Comparison of ENCODE assay signal across 8 cellular contexts in the genomic region with DNA sequence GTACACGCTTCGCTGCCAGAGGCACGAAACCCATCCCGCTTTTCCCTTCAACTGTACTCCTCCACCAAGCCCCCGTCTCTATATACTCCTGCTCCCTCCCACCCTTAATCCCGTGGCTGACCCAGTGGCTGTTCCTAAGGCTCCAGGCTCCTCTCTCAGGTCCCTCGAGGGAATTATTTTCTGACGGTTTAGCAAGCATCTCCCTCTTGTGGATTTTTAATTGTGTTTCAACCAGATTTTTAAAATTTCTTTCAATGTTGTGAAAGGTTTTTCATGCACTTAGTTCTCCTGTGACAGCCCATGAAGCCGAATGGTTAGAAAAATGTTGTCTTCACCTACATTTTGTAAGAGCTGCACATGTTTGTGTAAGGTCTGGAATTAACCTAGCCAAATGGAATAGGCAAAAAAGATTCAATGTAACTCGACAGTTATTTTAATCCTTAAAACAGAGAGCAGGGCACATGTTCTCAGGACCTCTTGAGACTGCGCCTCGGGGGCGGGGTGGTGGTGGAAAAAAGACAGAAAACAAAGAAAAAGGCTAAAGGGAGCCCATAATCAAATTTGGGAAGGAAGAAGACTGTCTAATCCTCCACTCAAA. TPM values are rescaled to one million over a fixed set of nuclear protein-coding genes. Genes with fewer than 3 reads are reported as not detected.
A peak's percentile ranks its signal among the peaks of the same experiment; 100 is the strongest.
DNase-seq lines count a peak whose midpoint lies in the region; ATAC-seq and TF ChIP-seq lines count a peak whose summit lies in the region.

No MANE protein-coding gene starts in this region.

- TF ChIP-seq POLR2A in thyroid gland (IDR thresholded peaks at IDR 0.05) = no peak

- H3K4me3 Mint-ChIP-seq in Caco-2 (ENCODE audit: unreplicated experiment) = peak overlapping the region; percentile 82

- H3K9me3 ChIP-seq in Caco-2 (no peaks in the 10 kb centered on the region), liver (ENCODE audit: control insufficient read depth in 4 of 4, low read length in 3 of 4) (no peaks in the 10 kb centered on the region), thyroid gland (no peaks in the 10 kb centered on the region)

- peak overlapping the region; percentile 65 to 74 for H3K9ac ChIP-seq in liver (ENCODE audit: low read depth in 1 of 2, low read length in 2 of 2)

- H3K4me1 ChIP-seq in Caco-2 (0 out of 2 replicates have a peak, but pooled peaks cover 5% of the 10 kb centered on the region), liver (ENCODE audit: control insufficient read depth in 4 of 4, insufficient read depth in 4 of 4, low read length in 3 of 4) (peaks cover 0 to 16% (median 13%) of the 10 kb centered on the region in 4 donors), thyroid gland (peaks cover 0 to 11% of the 10 kb centered on the region in 2 donors)

- POLR2A ChIA-PET in Caco-2 (lab: Charles Lee) = interaction anchor here (1.0 kb wide), 1 partner anchor 31 kb away, joined by 4 read pairs; the partner anchor contains the start of gene TRIP4

- no TSS peak for BruUV-seq in Caco-2 (replicated peaks; lab: Mats Ljungman, UMichigan)

- DNase-seq in Caco-2 = no peak
- peak; percentile 80 for DNase-seq in HCEC 1CT
- peak; percentile 82 for DNase-seq in NCI-H748 (lab: John Stamatoyannopoulos, UW; ENCODE audit: unreplicated experiment)
- peak; percentile 96 for DNase-seq in cardiac fibroblast (ENCODE audit: low read depth in 2 of 2)
- DNase-seq in thyroid gland = no peak

- no peaks in the 10 kb centered on the region for H3K36me3 ChIP-seq in Caco-2 (ENCODE audit: control insufficient read depth, insufficient read depth, low read length)
- H3K36me3 ChIP-seq in liver (ENCODE audit: control insufficient read depth in 4 of 4, insufficient read depth in 3 of 4, low read depth in 1 of 4, low read length in 3 of 4) = no peaks in the 10 kb centered on the region
- H3K36me3 ChIP-seq in thyroid gland = no peaks in the 10 kb centered on the region

- H3K27ac ChIP-seq in liver (ENCODE audit: low read depth in 1 of 2, low read length in 2 of 2) (peak overlapping the region; percentile 34 to 56), thyroid gland (peak overlapping the region in 2 of 3 donors; percentile 2 to 65)

- H3K27me3 ChIP-seq in Caco-2 (replicated peaks; ENCODE audit: control insufficient read depth, insufficient read depth, low read length) (no peaks in the 10 kb centered on the region), liver (ENCODE audit: control insufficient read depth in 4 of 4, insufficient read depth in 4 of 4, low read length in 3 of 4) (no peaks in the 10 kb centered on the region), thyroid gland (no peaks in the 10 kb centered on the region)

- H3K27ac Mint-ChIP-seq in Caco-2 (ENCODE audit: unreplicated experiment) = peak overlapping the region; percentile 87

- TF ChIP-seq CTCF in Caco-2 (IDR thresholded peaks at IDR 0.05; ENCODE audit: insufficient read depth in 1 of 2, low read depth in 1 of 2, low read length in 1 of 2, severe bottlenecking in 1 of 2, unreplicated experiment in 1 of 2) (peak in 1 of 2 experiments; percentile 28), cardiac fibroblast (IDR thresholded peaks at IDR 0.05; ENCODE audit: low read depth, low read length) (peak; percentile 26), liver (IDR thresholded peaks at IDR 0.05; ENCODE audit: low read depth, low read length, missing input control) (peak; percentile 42), thyroid gland (IDR thresholded peaks at IDR 0.05) (peak; percentile 23 to 68 (median 41))

- no peaks in the 10 kb centered on the region for H3K9me3 Mint-ChIP-seq in Caco-2 (ENCODE audit: unreplicated experiment)

- peaks cover 15% of the 10 kb centered on the region for H3K36me3 Mint-ChIP-seq in Caco-2 (ENCODE audit: insufficient read depth, unreplicated experiment)

- WGBS in liver = 17% methylated on average over 13 of the region's 13 CpGs
- WGBS in thyroid gland, 2 donors = 9 to 11% methylated on average over 13 of the region's 13 CpGs

- TF ChIP-seq RAD21 in liver (IDR thresholded peaks at IDR 0.05) = peak; percentile 90 to 94

- peaks cover 16% of the 10 kb centered on the region for H3K4me1 Mint-ChIP-seq in Caco-2 (ENCODE audit: low read depth, unreplicated experiment)

- intact Hi-C loops in Caco-2 (cut with micrococcal nuclease; ENCODE audit: unreplicated experiment) (loop anchor here (1.0 kb wide), 3 partner anchors 31 to 158 kb away; partner anchors contain the start of gene TRIP4), thyroid gland (cut with DNase I) (loop anchor here (5.0 kb wide), 1 partner anchor 144 kb away; no protein-coding TSS in a partner anchor)

- CTCF ChIA-PET in Caco-2 (lab: Charles Lee) = interaction anchor here (0.6 to 0.8 kb wide), 3 partner anchors 31 to 193 kb away, joined by 3 to 5 read pairs (median 4); partner anchors contain the start of gene PPIB

- no peaks in the 10 kb centered on the region for H3K27me3 Mint-ChIP-seq in Caco-2 (ENCODE audit: insufficient read depth, unreplicated experiment)

- ATAC-seq in HG03135 (IDR thresholded peaks at IDR 0.05; ENCODE audit: unreplicated experiment) (no peak), GM18909 (IDR thresholded peaks at IDR 0.05; ENCODE audit: poor library complexity, unreplicated experiment) (no peak)

- H3K4me3 ChIP-seq in Caco-2 (ENCODE audit: low read depth, low read length) (peak overlapping the region; percentile 92), cardiac fibroblast (replicated peaks in 1 of 2; ENCODE audit: low read depth in 2 of 2, low read length in 2 of 2) (peak overlapping the region; percentile 84 to 91), liver (ENCODE audit: low read depth in 1 of 3, low read length in 3 of 3) (peak overlapping the region; percentile 89 to 99 (median 89)), thyroid gland (replicated peaks in 1 of 3) (peak overlapping the region in 2 of 3 donors; percentile 71 to 97)

TF ChIP-seq in liver, 16 proteins besides CTCF, POLR2A, EP300 and RAD21 (continues in another document):
- TF ChIP-seq, protein P1, sequence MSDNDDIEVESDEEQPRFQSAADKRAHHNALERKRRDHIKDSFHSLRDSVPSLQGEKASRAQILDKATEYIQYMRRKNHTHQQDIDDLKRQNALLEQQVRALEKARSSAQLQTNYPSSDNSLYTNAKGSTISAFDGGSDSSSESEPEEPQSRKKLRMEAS (IDR thresholded peaks at IDR 0.05) = peak; percentile 66
- TF ChIP-seq EGR1 (IDR thresholded peaks at IDR 0.05; ENCODE audit: low read depth in 2 of 2) = peak in 1 of 2 donors; percentile 16
- TF ChIP-seq JUND (IDR thresholded peaks at IDR 0.05) = no peak
- no peak for TF ChIP-seq YY1 (IDR thresholded peaks at IDR 0.05)
- TF ChIP-seq ZBTB33 (IDR thresholded peaks at IDR 0.05) = no peak
- TF ChIP-seq HNF4G (IDR thresholded peaks at IDR 0.05) = no peak
- TF ChIP-seq TAF1 (conservative IDR thresholded peaks at IDR 0.05) = no peak
- TF ChIP-seq FOXA2 (IDR thresholded peaks at IDR 0.05) = peak; percentile 7
- TF ChIP-seq, protein P2, sequence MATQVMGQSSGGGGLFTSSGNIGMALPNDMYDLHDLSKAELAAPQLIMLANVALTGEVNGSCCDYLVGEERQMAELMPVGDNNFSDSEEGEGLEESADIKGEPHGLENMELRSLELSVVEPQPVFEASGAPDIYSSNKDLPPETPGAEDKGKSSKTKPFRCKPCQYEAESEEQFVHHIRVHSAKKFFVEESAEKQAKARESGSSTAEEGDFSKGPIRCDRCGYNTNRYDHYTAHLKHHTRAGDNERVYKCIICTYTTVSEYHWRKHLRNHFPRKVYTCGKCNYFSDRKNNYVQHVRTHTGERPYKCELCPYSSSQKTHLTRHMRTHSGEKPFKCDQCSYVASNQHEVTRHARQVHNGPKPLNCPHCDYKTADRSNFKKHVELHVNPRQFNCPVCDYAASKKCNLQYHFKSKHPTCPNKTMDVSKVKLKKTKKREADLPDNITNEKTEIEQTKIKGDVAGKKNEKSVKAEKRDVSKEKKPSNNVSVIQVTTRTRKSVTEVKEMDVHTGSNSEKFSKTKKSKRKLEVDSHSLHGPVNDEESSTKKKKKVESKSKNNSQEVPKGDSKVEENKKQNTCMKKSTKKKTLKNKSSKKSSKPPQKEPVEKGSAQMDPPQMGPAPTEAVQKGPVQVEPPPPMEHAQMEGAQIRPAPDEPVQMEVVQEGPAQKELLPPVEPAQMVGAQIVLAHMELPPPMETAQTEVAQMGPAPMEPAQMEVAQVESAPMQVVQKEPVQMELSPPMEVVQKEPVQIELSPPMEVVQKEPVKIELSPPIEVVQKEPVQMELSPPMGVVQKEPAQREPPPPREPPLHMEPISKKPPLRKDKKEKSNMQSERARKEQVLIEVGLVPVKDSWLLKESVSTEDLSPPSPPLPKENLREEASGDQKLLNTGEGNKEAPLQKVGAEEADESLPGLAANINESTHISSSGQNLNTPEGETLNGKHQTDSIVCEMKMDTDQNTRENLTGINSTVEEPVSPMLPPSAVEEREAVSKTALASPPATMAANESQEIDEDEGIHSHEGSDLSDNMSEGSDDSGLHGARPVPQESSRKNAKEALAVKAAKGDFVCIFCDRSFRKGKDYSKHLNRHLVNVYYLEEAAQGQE (IDR thresholded peaks at IDR 0.05) = no peak
- no peak for TF ChIP-seq NR2F2 (IDR thresholded peaks at IDR 0.05)

RNA-seq across cellular contexts. Expression of gene CSNK1G1, which starts 0.6 kb away (rescaled TPM):
- total RNA-seq in Caco-2 (2022) (11.5 and 17.5 TPM in 2 replicates), liver (1 to 10 TPM; 8.4 to 9.1 TPM), thyroid gland (10 to 100 TPM; 19.1 to 50.0 (median 21.3) TPM)
- polyA plus RNA-seq in liver = 1 to 10 TPM; 1.7 to 3.2 TPM

RNA-seq across cellular contexts. Expression of gene PCLAF, which starts 24.7 kb away (rescaled TPM):
- total RNA-seq in Caco-2 (2022) = 93.7 and 96.9 TPM in 2 replicates
- total RNA-seq in liver = 10 to 100 TPM in 1 of 2 donors, 1 to 10 TPM in 1; 1.4 to 72.2 TPM
- polyA plus RNA-seq in liver = 1 to 10 TPM; 3.0 to 3.7 TPM
- 1 to 10 TPM in 3 of 4 donors, not detected in 1; 3.4 to 8.7 (median 3.5) TPM for total RNA-seq in thyroid gland

RNA-seq across cellular contexts. Expression of gene TRIP4, which starts 31.1 kb away (rescaled TPM):
- 24.1 and 26.2 TPM in 2 replicates for total RNA-seq in Caco-2 (2022)
- total RNA-seq in liver = 1 to 10 TPM; 7.2 to 8.0 TPM
- polyA plus RNA-seq in liver = 10 to 100 TPM in 1 of 2 donors, 1 to 10 TPM in 1; 6.3 to 10.7 TPM
- total RNA-seq in thyroid gland = 10 to 100 TPM; 13.7 to 39.6 (median 21.7) TPM

Comparison
In these comparisons a context has a peak if more than half of its experiments do, and no peak if none do; other contexts are left out.
1. DNase-seq: peak in HCEC 1CT (single experiment), NCI-H748 (single experiment) and cardiac fibroblast (2 of 2); none in Caco-2 (0 of 2) and thyroid gland (0 of 2).
2. Peak in every context shown above with its lines, with median percentiles within 50 percentile points of each other: H3K4me3 ChIP-seq.